ENCODE assay signal across 20 cellular contexts in the genomic region with DNA sequence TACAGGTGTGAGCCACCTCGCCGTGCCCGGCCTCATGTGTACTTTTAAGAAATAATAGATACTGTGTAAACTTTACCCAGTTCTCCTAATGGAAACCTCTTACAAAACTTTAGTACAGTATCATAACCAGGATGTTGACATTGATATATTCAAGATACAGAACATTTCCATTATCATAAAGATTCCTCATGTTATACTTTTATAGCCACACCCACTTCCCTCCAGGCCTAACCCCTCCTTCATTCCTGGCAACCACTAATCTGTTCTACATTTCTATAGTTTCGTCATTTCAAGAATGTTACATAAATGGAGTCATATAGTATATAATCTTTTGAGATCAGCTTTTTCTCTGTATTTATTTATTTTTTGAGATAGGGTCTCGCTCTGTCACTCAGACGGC. TPM values are rescaled to one million over a fixed set of nuclear protein-coding genes. Genes with fewer than 3 reads are reported as not detected.
"Had no signal": no experiment of that assay in that cellular context is flagged by ENCODE, and none has a peak within 500 bp of the region (broad histone marks: within the 10 kb centered on the region; RNA-seq: fewer than 3 reads in every experiment).

No MANE protein-coding gene starts in this region.

- H3K4me3 Mint-ChIP-seq: naive thymus-derived CD8-positive, alpha-beta T cell; neural crest cell; stimulated activated effector memory CD8-positive, alpha-beta T cell treated with anti-CD3 and anti-CD28 coated beads, Interleukin-12 subunit alpha, Interleukin-12 subunit beta, amount 100 ng/mL, for 72 hours had no signal

- H3K4me1 ChIP-seq: colonic mucosa, esophagus squamous epithelium, suprapubic skin, thyroid gland, upper lobe of left lung, uterus had no signal

- ATAC-seq: naive thymus-derived CD8-positive, alpha-beta T cell; right cardiac atrium; stimulated activated effector memory CD8-positive, alpha-beta T cell treated with anti-CD3 and anti-CD28 coated beads, Interleukin-12 subunit alpha, Interleukin-12 subunit beta, amount 100 ng/mL, for 72 hours; stimulated activated naive CD8-positive, alpha-beta T cell treated with anti-CD3 and anti-CD28 coated beads, Interleukin-15, Interleukin-2, amounts not matched to agents 100 U/mL and 50 U/mL, for 24 hours had no signal

- H3K27ac Mint-ChIP-seq: naive thymus-derived CD8-positive, alpha-beta T cell; stimulated activated effector memory CD8-positive, alpha-beta T cell treated with anti-CD3 and anti-CD28 coated beads, Interleukin-12 subunit alpha, Interleukin-12 subunit beta, amount 100 ng/mL, for 72 hours had no signal

- H3K4me1 Mint-ChIP-seq: naive thymus-derived CD8-positive, alpha-beta T cell; stimulated activated effector memory CD8-positive, alpha-beta T cell treated with anti-CD3 and anti-CD28 coated beads, Interleukin-12 subunit alpha, Interleukin-12 subunit beta, amount 100 ng/mL, for 72 hours had no signal

- H3K36me3 ChIP-seq: colonic mucosa, esophagus squamous epithelium, ovary, suprapubic skin, thyroid gland, upper lobe of left lung, uterus had no signal

- H3K9me3 ChIP-seq: colonic mucosa, esophagus squamous epithelium, ovary, suprapubic skin, thyroid gland, upper lobe of left lung, uterus had no signal

- DNase-seq: colonic mucosa; dermis blood vessel endothelial cell; esophagus squamous epithelium; head of caudate nucleus; mesendoderm; naive thymus-derived CD8-positive, alpha-beta T cell; ovary; right cardiac atrium; stimulated activated CD4-positive, alpha-beta T cell treated with anti-CD3 and anti-CD28 coated beads, Interleukin-4, amount 100 ng/mL, for 1 hour; stimulated activated CD8-positive, alpha-beta memory T cell treated with anti-CD3 and anti-CD28 coated beads, Interleukin-4, amount 100 ng/mL, for 48 hours; stimulated activated naive CD8-positive, alpha-beta T cell treated with anti-CD3 and anti-CD28 coated beads, Interleukin-15, Interleukin-2, amounts not matched to agents 100 U/mL and 50 U/mL, for 24 hours; upper lobe of left lung; uterus had no signal

- H3K36me3 Mint-ChIP-seq: naive thymus-derived CD8-positive, alpha-beta T cell; stimulated activated effector memory CD8-positive, alpha-beta T cell treated with anti-CD3 and anti-CD28 coated beads, Interleukin-12 subunit alpha, Interleukin-12 subunit beta, amount 100 ng/mL, for 72 hours had no signal

- H3K27me3 ChIP-seq: esophagus squamous epithelium, hepatocyte, ovary, suprapubic skin, thyroid gland, upper lobe of left lung, uterus had no signal

- H3K27ac ChIP-seq: colonic mucosa, esophagus squamous epithelium, hepatocyte, ovary, suprapubic skin, thyroid gland, upper lobe of left lung, uterus had no signal

- H3K4me3 ChIP-seq: colonic mucosa, esophagus squamous epithelium, hepatocyte, ovary, smooth muscle cell, suprapubic skin, thyroid gland, upper lobe of left lung, uterus had no signal

- H3K9me3 Mint-ChIP-seq: naive thymus-derived CD8-positive, alpha-beta T cell; neural crest cell; stimulated activated effector memory CD8-positive, alpha-beta T cell treated with anti-CD3 and anti-CD28 coated beads, Interleukin-12 subunit alpha, Interleukin-12 subunit beta, amount 100 ng/mL, for 72 hours had no signal

RNA-seq across cellular contexts. Expression of a gene that starts 52.6 kb away (rescaled TPM):
- total RNA-seq: mononuclear cell; naive thymus-derived CD8-positive, alpha-beta T cell; right cardiac atrium had no signal
